Comparison of ENCODE assay signal across 16 cellular contexts in genomic region chr10:127928021-127928806, GRCh38. TPM values are rescaled to one million over a fixed set of nuclear protein-coding genes. Genes with fewer than 3 reads are reported as not detected.
DNase-seq lines count a peak whose midpoint lies in the region; ATAC-seq and TF ChIP-seq lines count a peak whose summit lies in the region.
"Had no signal": no experiment of that assay in that cellular context is flagged by ENCODE, and none has a peak within 500 bp of the region (broad histone marks: within the 10 kb centered on the region; RNA-seq: fewer than 3 reads in every experiment).

No MANE protein-coding gene starts in this region.

- TF ChIP-seq RAD21 in HCT116 (IDR thresholded peaks at IDR 0.05; ENCODE audit: low read depth) = no peak

- TF ChIP-seq CTCF in HCT116 (IDR thresholded peaks at IDR 0.05 in 2 of 3, conservative IDR thresholded peaks at IDR 0.05 in 1 of 3; ENCODE audit: borderline replicate concordance in 1 of 3, insufficient read depth in 1 of 3, low read depth in 2 of 3, low read length in 2 of 3) (no peak), WERI-Rb-1 (IDR thresholded peaks at IDR 0.05; ENCODE audit: low read depth, low read length) (no peak)

- RAD21 ChIA-PET in HCT116 (lab: Charles Lee; ENCODE audit: low non-redundant PET in 1 of 2, low total read pairs in 2 of 2, uncharacterized antibody in 2 of 2, unreplicated experiment in 2 of 2) = no interaction called here

- H3K36me3 ChIP-seq in HCT116 (ENCODE audit: control insufficient read depth in 1 of 2, insufficient read depth in 2 of 2, low read length in 2 of 2) (no peaks in the 10 kb centered on the region), WERI-Rb-1 (no peaks in the 10 kb centered on the region)
- H3K36me3 ChIP-seq: right lobe of liver had no signal

- CTCF ChIA-PET in HCT116 (lab: Charles Lee) = interaction anchor here (1.0 to 1.4 kb wide), 2 partner anchors 9 to 21 kb away, joined by 3 read pairs; partner anchors contain the start of gene PTPRE

- intact Hi-C loops in HCT116 (cut with micrococcal nuclease) = no loop called here

- POLR2A ChIA-PET in HCT116 (lab: Charles Lee) = no interaction called here

- H3K9me3 Mint-ChIP-seq in activated naive CD4-positive, alpha-beta T cell treated with anti-CD3 and anti-CD28 coated beads, Interleukin-2, amount 50 U/mL, for 72 hours = peaks cover 0 to 3% of the 10 kb centered on the region in 2 donors

- no peak overlapping the region for H3K9ac ChIP-seq in HCT116 (ENCODE audit: low read length)

- DNase-seq in HCT116 (ENCODE audit: low read depth, low spot score) = no peak
- DNase-seq in WERI-Rb-1 = peak; percentile 42
- DNase-seq in foreskin melanocyte = peak; percentile 34
- peak; percentile 10 for DNase-seq in smooth muscle cell of the brain vasculature (ENCODE audit: low read depth, low spot score)
- no peak for DNase-seq in activated naive CD4-positive, alpha-beta T cell treated with anti-CD3 and anti-CD28 coated beads, Interleukin-2, amount 50 U/mL, for 72 hours (ENCODE audit: low spot score in 2 of 2)
- DNase-seq: activated T-cell treated with anti-CD3 and anti-CD28 coated beads, Interleukin-2, amount 50 U/mL, for 48 hours; central memory CD4-positive, alpha-beta T cell; DMS153; heart left ventricle; midbrain; NCI-H1436; right lobe of liver; T-helper 9 cell had no signal

- H3K27ac Mint-ChIP-seq in activated naive CD4-positive, alpha-beta T cell treated with anti-CD3 and anti-CD28 coated beads, Interleukin-2, amount 50 U/mL, for 72 hours = no peak overlapping the region

- H3K27me3 ChIP-seq in HCT116 (ENCODE audit: insufficient read depth, low read length) (no peaks in the 10 kb centered on the region), WERI-Rb-1 (ENCODE audit: insufficient read depth, low read depth, severe bottlenecking) (no peaks in the 10 kb centered on the region)
- H3K27me3 ChIP-seq: heart left ventricle, right lobe of liver had no signal

- 0 out of 2 replicates have a peak, but pooled peaks have one; percentile 26 for ATAC-seq in HCT116
- ATAC-seq in HG02938 (IDR thresholded peaks at IDR 0.05; ENCODE audit: unreplicated experiment) = no peak
- no peak for ATAC-seq in activated naive CD4-positive, alpha-beta T cell treated with anti-CD3 and anti-CD28 coated beads, Interleukin-2, amount 50 U/mL, for 72 hours
- ATAC-seq in HG03439 (IDR thresholded peaks at IDR 0.05; ENCODE audit: unreplicated experiment) = no peak
- no peak for ATAC-seq in HG02852 (IDR thresholded peaks at IDR 0.05; ENCODE audit: unreplicated experiment)

- no peak overlapping the region for H2AFZ ChIP-seq in HCT116 (ENCODE audit: low read depth, low read length, poor library complexity, severe bottlenecking)

- H4K20me1 ChIP-seq in HCT116 (ENCODE audit: insufficient read depth) = no peaks in the 10 kb centered on the region

- BruUV-seq in HCT116 (replicated peaks; lab: Mats Ljungman, UMichigan) = no TSS peak

- H3K36me3 Mint-ChIP-seq in activated naive CD4-positive, alpha-beta T cell treated with anti-CD3 and anti-CD28 coated beads, Interleukin-2, amount 50 U/mL, for 72 hours = no peaks in the 10 kb centered on the region

- H3K4me1 ChIP-seq in HCT116 (ENCODE audit: control insufficient read depth in 1 of 2, insufficient read depth in 2 of 2, low read length in 2 of 2) = peaks cover 23 to 34% of the 10 kb centered on the region in 2 experiments
- H3K4me1 ChIP-seq: right lobe of liver had no signal

- H3K79me2 ChIP-seq in HCT116 (ENCODE audit: insufficient read depth, low read length) = no peaks in the 10 kb centered on the region

- H3K4me2 ChIP-seq in HCT116 (ENCODE audit: low read length) = peak overlapping the region; percentile 31

- TF ChIP-seq POLR2A in HCT116 (IDR thresholded peaks at IDR 0.05; ENCODE audit: borderline replicate concordance, extremely low read depth, insufficient read depth, insufficient read length) = no peak

- H3K4me3 ChIP-seq in HCT116 (replicated peaks in 1 of 2; ENCODE audit: low read depth in 1 of 2, low read length in 2 of 2) = no peak overlapping the region
- no peak overlapping the region for H3K4me3 ChIP-seq in WERI-Rb-1 (ENCODE audit: low read depth, low read length)
- H3K4me3 ChIP-seq: heart left ventricle, right lobe of liver had no signal

- H3K27ac ChIP-seq in HCT116 (ENCODE audit: low read depth, low read length) (no peak overlapping the region), WERI-Rb-1 (peak overlapping the region; percentile 14; the same call in 1 of the 2 replicates)
- H3K27ac ChIP-seq: right lobe of liver had no signal

- H3K9me3 ChIP-seq in HCT116 (ENCODE audit: control insufficient read depth in 1 of 2, insufficient read depth in 1 of 2, low read depth in 1 of 2, low read length in 2 of 2) = no peaks in the 10 kb centered on the region
- no peaks in the 10 kb centered on the region for H3K9me3 ChIP-seq in WERI-Rb-1 (ENCODE audit: severe bottlenecking)
- H3K9me3 ChIP-seq: right lobe of liver had no signal

- H3K9me2 ChIP-seq in HCT116 (ENCODE audit: insufficient read depth) = no peaks in the 10 kb centered on the region; the same call in 1 of the 2 replicates

TF ChIP-seq in HCT116, 20 proteins besides CTCF, POLR2A, EP300 and RAD21:
- TF ChIP-seq ATF3 (IDR thresholded peaks at IDR 0.05) (no peak), SRF (IDR thresholded peaks at IDR 0.05; ENCODE audit: low read depth) (no peak), EZH2phosphoT487 (IDR thresholded peaks at IDR 0.05; ENCODE audit: borderline replicate concordance) (no peak), CBX3 (IDR thresholded peaks at IDR 0.05; ENCODE audit: low read depth) (no peak)

RNA-seq across cellular contexts. Expression of gene PTPRE, which starts 21.3 kb away (rescaled TPM):
- total RNA-seq in HCT116 (2021; ENCODE audit: unreplicated experiment) = 12.3 TPM
- polyA plus RNA-seq in HCT116 (2012) = 8.7 and 10.1 TPM in 2 replicates
- 10 to 100 TPM; 28.4 to 55.5 TPM for total RNA-seq in activated naive CD4-positive, alpha-beta T cell treated with anti-CD3 and anti-CD28 coated beads, Interleukin-2, amount 50 U/mL, for 72 hours

RNA-seq across cellular contexts. Expression of gene CLRN3, which starts 35.5 kb away (rescaled TPM):
- total RNA-seq in HCT116 (2021; ENCODE audit: unreplicated experiment) = 0.39 TPM
- polyA plus RNA-seq in HCT116 (2012) = not detected in 2 replicates
- total RNA-seq in activated naive CD4-positive, alpha-beta T cell treated with anti-CD3 and anti-CD28 coated beads, Interleukin-2, amount 50 U/mL, for 72 hours = not detected
- polyA plus RNA-seq: heart left ventricle had no signal

Comparison
In these comparisons a context has a peak if more than half of its experiments do, and no peak if none do; other contexts are left out.
1. DNase-seq: peak in WERI-Rb-1 (single experiment), foreskin melanocyte (single experiment) and smooth muscle cell of the brain vasculature (single experiment); none in HCT116 (single experiment) and activated naive CD4-positive, alpha-beta T cell treated with anti-CD3 and anti-CD28 coated beads, Interleukin-2, amount 50 U/mL, for 72 hours (0 of 2).